22 cellular contexts compared by ENCODE assay signal in the genomic region with DNA sequence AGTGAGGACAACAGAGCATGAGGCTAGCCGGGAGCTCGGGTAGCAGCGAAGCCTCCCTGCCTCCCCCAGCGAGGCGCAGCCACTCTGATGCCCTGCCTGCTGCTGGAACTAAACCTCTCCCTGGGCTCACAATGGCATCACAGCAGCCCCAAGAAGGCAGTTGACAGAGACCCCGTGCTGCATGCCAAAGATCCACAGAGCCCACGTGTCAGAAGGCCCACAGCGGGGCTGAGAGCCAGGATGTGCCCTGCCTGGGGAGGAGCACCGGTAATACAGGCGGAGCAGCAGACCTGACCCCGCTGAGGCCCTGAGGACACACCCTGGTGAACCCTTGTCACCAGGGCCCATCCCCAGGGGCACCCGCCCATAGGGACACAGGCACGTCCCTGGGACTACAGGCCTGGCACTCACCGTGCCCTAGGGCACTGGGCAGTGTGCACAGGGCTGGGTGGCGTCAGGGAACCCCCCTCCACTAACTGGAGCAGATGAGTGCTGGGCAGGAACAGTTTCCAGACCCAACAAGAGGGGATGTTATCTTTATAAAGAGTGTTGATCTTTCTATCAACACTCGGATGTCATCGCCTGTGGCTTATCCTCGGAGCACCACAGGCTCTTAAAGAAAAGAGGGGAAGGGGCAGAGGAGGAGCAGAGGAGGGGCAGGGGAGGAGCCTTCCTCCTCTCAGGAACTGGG. TPM values are rescaled to one million over a fixed set of nuclear protein-coding genes. Genes with fewer than 3 reads are reported as not detected.
A peak's percentile ranks its signal among the peaks of the same experiment; 100 is the strongest.
DNase-seq lines count a peak whose midpoint lies in the region; ATAC-seq, FAIRE-seq and TF ChIP-seq lines count a peak whose summit lies in the region.
"Had no signal": no experiment of that assay in that cellular context is flagged by ENCODE, and none has a peak within 500 bp of the region (broad histone marks: within the 10 kb centered on the region; RNA-seq: fewer than 3 reads in every experiment).

No MANE protein-coding gene starts in this region.

- H4K20me1 ChIP-seq in HepG2 (ENCODE audit: insufficient read depth, low read length), result peaks cover 7% of the 10 kb centered on the region; the same call in 1 of the 2 replicates

- no peaks in the 10 kb centered on the region for H3K4me1 Mint-ChIP-seq in progenitor cell of endocrine pancreas (ENCODE audit: low read depth)
- no peaks in the 10 kb centered on the region for H3K4me1 Mint-ChIP-seq in WTC11

- H3K9me3 Mint-ChIP-seq in progenitor cell of endocrine pancreas (ENCODE audit: low read depth) (no peaks in the 10 kb centered on the region), WTC11 (no peaks in the 10 kb centered on the region)

- H3K4me1 ChIP-seq in HepG2 (ENCODE audit: insufficient read depth, low read length) (no peaks in the 10 kb centered on the region), right lobe of liver (no peaks in the 10 kb centered on the region), gastrocnemius medialis (peaks cover 19 to 31% of the 10 kb centered on the region in 2 donors)
- H3K4me1 ChIP-seq: HAP-1 had no signal

- ATAC-seq in HepG2 (no peak), right lobe of liver (no peak), esophagus mucosa (peak; percentile 71), gastrocnemius medialis (no peak), WTC11 (no peak)

- H3K4me3 Mint-ChIP-seq in progenitor cell of endocrine pancreas (ENCODE audit: low read depth) (no peak overlapping the region), WTC11 (no peak overlapping the region)

- no peak for FAIRE-seq in HepG2 (lab: Jason Lieb, UNC)
- FAIRE-seq: GM12891 had no signal

- H3K27ac Mint-ChIP-seq in progenitor cell of endocrine pancreas (no peak overlapping the region), WTC11 (no peak overlapping the region)

- H3K36me3 ChIP-seq in HepG2 (replicated peaks in 1 of 2; ENCODE audit: control insufficient read depth in 1 of 2, insufficient read depth in 2 of 2, low read length in 2 of 2) (no peaks in the 10 kb centered on the region), right lobe of liver (no peaks in the 10 kb centered on the region), gastrocnemius medialis (no peaks in the 10 kb centered on the region)
- H3K36me3 ChIP-seq: HAP-1 had no signal

- POLR2A ChIA-PET in HepG2 (lab: Yijun Ruan, JAX) (no interaction called here), WTC11 (lab: Charles Lee) (no interaction called here)

- DNase-seq in HepG2 (ENCODE audit: low spot score) (no peak), right lobe of liver (no peak), gastrocnemius medialis (no peak), progenitor cell of endocrine pancreas (ENCODE audit: low spot score, unreplicated experiment) (no peak), medulla oblongata (ENCODE audit: extremely low spot score) (no peak), WTC11 (ENCODE audit: low spot score) (no peak)
- DNase-seq: Calu3, DMS79 treated with DMSO at 0.1 percent for 48 hours, GF-D8, NCI-H1092 treated with DMSO at 0.1 percent for 48 hours, NCI-H1436, NCI-H187, NCI-H2081 treated with DMSO at 0.1 percent for 48 hours, NCI-H2171, NCI-H226, NCI-H510A, NCI-H69, SIG-M5 had no signal

- no peak overlapping the region for H3K4me2 ChIP-seq in HepG2 (ENCODE audit: low read depth, low read length)

- H3K36me3 Mint-ChIP-seq in progenitor cell of endocrine pancreas (ENCODE audit: insufficient read depth) (no peaks in the 10 kb centered on the region), WTC11 (no peaks in the 10 kb centered on the region)

- H3K27ac ChIP-seq in HepG2 (ENCODE audit: extremely low read length, insufficient read depth, low read length) (no peak overlapping the region), right lobe of liver (no peak overlapping the region), gastrocnemius medialis (peak overlapping the region; percentile 92 to 99 (median 96))
- H3K27ac ChIP-seq: HL-60 had no signal

- no peaks in the 10 kb centered on the region for H3K27me3 Mint-ChIP-seq in progenitor cell of endocrine pancreas
- no peaks in the 10 kb centered on the region for H3K27me3 Mint-ChIP-seq in WTC11 (ENCODE audit: low read depth)

- no peak overlapping the region for H2AFZ ChIP-seq in HepG2 (ENCODE audit: low read length)

- no TSS peak for BruUV-seq in HepG2 (replicated peaks; lab: Mats Ljungman, UMichigan)

- in situ Hi-C loops in HepG2 (cut with HindIII; ENCODE audit: extremely low pct_ligation_motif_present, low pct_unique_long_range_greater_than_20kb), result no loop called here
- in situ Hi-C loops in gastrocnemius medialis (cut with MboI; ENCODE audit: low sequenced_read_pairs in 4 of 4), result no loop called here

- peaks cover 3 to 29% of the 10 kb centered on the region in 2 experiments; a peak in 3 of 5 replicates for H3K27me3 ChIP-seq in HepG2 (ENCODE audit: control insufficient read depth in 1 of 2, insufficient read depth in 2 of 2, low read length in 2 of 2)
- H3K27me3 ChIP-seq in right lobe of liver, result no peaks in the 10 kb centered on the region
- no peaks in the 10 kb centered on the region for H3K27me3 ChIP-seq in gastrocnemius medialis

- no peak for TF ChIP-seq POLR2A in HepG2 (IDR thresholded peaks at IDR 0.05; ENCODE audit: insufficient read depth in 1 of 2, low read depth in 2 of 2, low read length in 2 of 2)
- no peak for TF ChIP-seq POLR2A in right lobe of liver (IDR thresholded peaks at IDR 0.05)
- no peak for TF ChIP-seq POLR2A in gastrocnemius medialis (IDR thresholded peaks at IDR 0.05)

- WGBS in HepG2 (ENCODE audit: low lambda C conversion rate), result 22% methylated on average over 3 of the region's 18 CpGs
- 88% methylated on average over 5 of the region's 18 CpGs for whole genome bisulfite sequencing in right lobe of liver (ENCODE audit: insufficient coverage, low coverage, low lambda C conversion rate, missing lambda C conversion rate)

- no peak for TF ChIP-seq RAD21 in HepG2 (CRISPR knock-in tag; IDR thresholded peaks at IDR 0.05)

- intact Hi-C loops in HepG2 (cut with micrococcal nuclease; ENCODE audit: unreplicated experiment) (no loop called here), right lobe of liver (cut with DNase I) (no loop called here), gastrocnemius medialis (cut with DNase I; ENCODE audit: low total_unique reads) (loop anchor here (5.0 kb wide), 1 partner anchor 164 kb away; no protein-coding TSS in a partner anchor)

- TF ChIP-seq EP300 in HepG2 (IDR thresholded peaks at IDR 0.05; ENCODE audit: low read depth in 2 of 2, low read length in 2 of 2) (no peak), HepG2 (CRISPR knock-in tag; IDR thresholded peaks at IDR 0.05; ENCODE audit: borderline replicate concordance) (no peak)

- H3K9ac ChIP-seq in HepG2 (ENCODE audit: insufficient read depth, low read depth, low read length), result no peak overlapping the region

- CTCF ChIA-PET in HepG2 (lab: Yijun Ruan, JAX; ENCODE audit: low intra/inter-chr PET ratio, low total read pairs), result no interaction called here
- CTCF ChIA-PET in WTC11 (lab: Charles Lee), result interaction anchor here (0.7 to 6.2 kb wide), 8 partner anchors 12 to 116 kb away, joined by 3 to 71 read pairs (median 9); no protein-coding TSS in a partner anchor

- TF ChIP-seq CTCF in HepG2 (CRISPR knock-in tag; IDR thresholded peaks at IDR 0.05) (no peak), right lobe of liver (IDR thresholded peaks at IDR 0.05) (no peak), gastrocnemius medialis (IDR thresholded peaks at IDR 0.05 in 4 of 5, conservative IDR thresholded peaks at IDR 0.05 in 1 of 5) (no peak), progenitor cell of endocrine pancreas (IDR thresholded peaks at IDR 0.05; ENCODE audit: unreplicated experiment) (no peak), WTC11 (IDR thresholded peaks at IDR 0.05) (no peak)

- H3K79me2 ChIP-seq in HepG2 (ENCODE audit: insufficient read depth, low read length), result no peaks in the 10 kb centered on the region

- H3K4me3 ChIP-seq in HepG2 (replicated peaks in 1 of 3; ENCODE audit: insufficient read depth in 1 of 3, low read depth in 2 of 3, low read length in 3 of 3) (no peak overlapping the region), right lobe of liver (no peak overlapping the region), gastrocnemius medialis (no peak overlapping the region)
- H3K4me3 ChIP-seq: HAP-1 had no signal

- H3K9me3 ChIP-seq in HepG2 (ENCODE audit: low read length) (no peaks in the 10 kb centered on the region), right lobe of liver (no peaks in the 10 kb centered on the region), gastrocnemius medialis (no peaks in the 10 kb centered on the region)
- H3K9me3 ChIP-seq: HAP-1 had no signal

TF ChIP-seq in WTC11, 78 proteins besides CTCF, POLR2A, EP300 and RAD21:
- no peak for TF ChIP-seq MYBL2 (CRISPR knock-in tag; IDR thresholded peaks at IDR 0.05)
- no peak for TF ChIP-seq SMAD4 (CRISPR knock-in tag; IDR thresholded peaks at IDR 0.05)

RNA-seq across cellular contexts. Expression of gene ARHGEF16, which starts 48.5 kb away (rescaled TPM):
- total RNA-seq in HepG2 (2016; rRNA removed; fragmentation: Illumina TruSeq; extraction: Trizol), result 15.9 and 20.3 TPM in 2 replicates
- 6.0 and 6.6 TPM in 2 replicates for total RNA-seq in HepG2 (2016; cell fraction: cytosol; rRNA removed; fragmentation: Illumina TruSeq; extraction: Trizol; ENCODE audit: low read depth)
- total RNA-seq in HepG2 (2016; cell fraction: insoluble cytoplasmic fraction; rRNA removed; fragmentation: Illumina TruSeq; extraction: Trizol), result 14.5 and 24.2 TPM in 2 replicates
- total RNA-seq in HepG2 (2016; cell fraction: membrane; rRNA removed; fragmentation: Illumina TruSeq; extraction: Trizol), result 7.4 and 7.6 TPM in 2 replicates
- total RNA-seq in HepG2 (2016; cell fraction: nucleus; rRNA removed; fragmentation: Illumina TruSeq; extraction: Trizol), result 21.4 and 22.0 TPM in 2 replicates
- polyA plus RNA-seq in HepG2 (2011; rRNA removed), result 39.9 and 59.7 TPM in 2 replicates
- polyA plus RNA-seq in HepG2 (2011; cell fraction: cytosol; rRNA removed), result 23.3 and 35.8 TPM in 2 replicates
- 382 and 454 TPM in 2 replicates for polyA plus RNA-seq in HepG2 (2011; cell fraction: nucleus; rRNA removed)
- polyA plus RNA-seq in HepG2 (2012), result 19.7 and 28.0 TPM in 2 replicates
- polyA plus RNA-seq in HepG2 (2016; cell fraction: cytosol; fragmentation: Illumina TruSeq; extraction: Trizol; ENCODE audit: low read depth), result 2.5 and 2.8 TPM in 2 replicates
- 12.5 and 17.8 TPM in 2 replicates for polyA plus RNA-seq in HepG2 (2016; cell fraction: insoluble cytoplasmic fraction; fragmentation: Illumina TruSeq; extraction: Trizol; ENCODE audit: low read depth)
- 4.2 and 4.8 TPM in 2 replicates for polyA plus RNA-seq in HepG2 (2016; cell fraction: membrane; fragmentation: Illumina TruSeq; extraction: Trizol; ENCODE audit: low read depth)
- 58.7 and 59.2 TPM in 2 replicates for polyA plus RNA-seq in HepG2 (2016; cell fraction: nucleus; fragmentation: Illumina TruSeq; extraction: Trizol; ENCODE audit: insufficient read depth, low read depth)
- polyA minus RNA-seq in HepG2 (2011; rRNA and poly(A)+ RNA removed; ENCODE audit: low replicate concordance), result 30.5 and 69.1 TPM in 2 replicates
- polyA minus RNA-seq in HepG2 (2011; cell fraction: cytosol; rRNA and poly(A)+ RNA removed), result 13.4 and 17.4 TPM in 2 replicates
- polyA minus RNA-seq in HepG2 (2011; cell fraction: nucleus; rRNA and poly(A)+ RNA removed), result 38.4 and 41.6 TPM in 2 replicates
- total RNA-seq in right lobe of liver, result 10 to 100 TPM in 2 of 6 experiments, 1 to 10 TPM in 4; 2.1 to 16.3 (median 7.5) TPM
- total RNA-seq in esophagus mucosa, result 19.9 TPM
- 1 to 10 TPM in 1 of 4 donors, under 1 TPM in 3; 0.20 to 1.2 (median 0.63) TPM for total RNA-seq in gastrocnemius medialis
- 60.5 and 63.6 TPM in 2 replicates for total RNA-seq in progenitor cell of endocrine pancreas
- 15.5 to 17.2 TPM (median 16.1 TPM) in 3 replicates for total RNA-seq in WTC11 (2021)

Comparison
In these comparisons a context has a peak if more than half of its experiments do, and no peak if none do; other contexts are left out.
1. H3K27ac ChIP-seq: peak in gastrocnemius medialis (4 of 4); none in HepG2 (single experiment) and right lobe of liver (0 of 3).